15 cellular contexts compared by ENCODE assay signal in genomic region chr11:35792846-35793192, GRCh38.
DNase-seq lines count a peak whose midpoint lies in the region; ATAC-seq, FAIRE-seq and TF ChIP-seq lines count a peak whose summit lies in the region.
"Had no signal": no experiment of that assay in that cellular context is flagged by ENCODE, and none has a peak within 500 bp of the region (broad histone marks: within the 10 kb centered on the region; RNA-seq: fewer than 3 reads in every experiment).

No MANE protein-coding gene starts in this region.

- H3K27me3 ChIP-seq in upper lobe of left lung: no peaks in the 10 kb centered on the region

- no peak for TF ChIP-seq POLR2A in upper lobe of left lung (IDR thresholded peaks at IDR 0.05)

- TF ChIP-seq CTCF in brain (conservative IDR thresholded peaks at IDR 0.05) (no peak), upper lobe of left lung (IDR thresholded peaks at IDR 0.05) (no peak)

- H3K36me3 ChIP-seq in upper lobe of left lung: no peaks in the 10 kb centered on the region

- FAIRE-seq in GM19239 (lab: Jason Lieb, UNC): no peak
- FAIRE-seq: HTR-8/SVneo had no signal

- no peak for TF ChIP-seq EP300 in upper lobe of left lung (IDR thresholded peaks at IDR 0.05)

- H3K27ac ChIP-seq in upper lobe of left lung: no peak overlapping the region
- H3K27ac ChIP-seq: HL-60 had no signal

- no peaks in the 10 kb centered on the region for H3K9me3 Mint-ChIP-seq in brain
- H3K9me3 Mint-ChIP-seq: T-helper 1 cell treated with Interleukin-12 subunit alpha and Interleukin-12 subunit beta and Interleukin-4 antibody, amounts not matched to agents 30 μg/mL and 1 μg/mL, for 36 hours had no signal

- no peaks in the 10 kb centered on the region for H3K9me3 ChIP-seq in upper lobe of left lung

- ATAC-seq in GM18511 (IDR thresholded peaks at IDR 0.05; ENCODE audit: unreplicated experiment) (peak; percentile 73), HG03175 (IDR thresholded peaks at IDR 0.05; ENCODE audit: unreplicated experiment) (peak; percentile 54), upper lobe of left lung (ENCODE audit: low FRiP score in 2 of 2) (no peak)

- H3K4me3 ChIP-seq in upper lobe of left lung: no peak overlapping the region

- no peak overlapping the region for H3K4me3 Mint-ChIP-seq in brain
- H3K4me3 Mint-ChIP-seq: T-helper 1 cell treated with Interleukin-12 subunit alpha and Interleukin-12 subunit beta and Interleukin-4 antibody, amounts not matched to agents 30 μg/mL and 1 μg/mL, for 36 hours had no signal

- peaks cover 16% of the 10 kb centered on the region for H3K36me3 Mint-ChIP-seq in brain

- DNase-seq in GM19239 (ENCODE audit: insufficient read length, low spot score) (peak; percentile 16), EL (no peak), OCI-M1 (lab: John Stamatoyannopoulos, UW) (no peak), upper lobe of left lung (no peak), GM19240 (ENCODE audit: insufficient read length, low spot score) (no peak)
- DNase-seq: GOT3, NCI-H187 treated with DMSO at 0.1 percent for 48 hours, RPMI8226, SIG-M5 had no signal

- peak overlapping the region in 4 of 5 experiments; percentile 23 to 81 (median 60) for H3K27ac Mint-ChIP-seq in brain
- H3K27ac Mint-ChIP-seq: T-helper 1 cell treated with Interleukin-12 subunit alpha and Interleukin-12 subunit beta and Interleukin-4 antibody, amounts not matched to agents 30 μg/mL and 1 μg/mL, for 36 hours had no signal

- 84% methylated on average over 2 of the region's 2 CpGs for WGBS in upper lobe of left lung, 2 donors

- H3K4me1 Mint-ChIP-seq in brain: peaks cover 71% of the 10 kb centered on the region

- H3K27me3 Mint-ChIP-seq in brain: no peaks in the 10 kb centered on the region

- H3K4me1 ChIP-seq in upper lobe of left lung: peaks cover 0 to 3% (median 0%) of the 10 kb centered on the region in 4 donors

Comparison
In these comparisons a context has a peak if more than half of its experiments do, and no peak if none do; other contexts are left out.
1. ATAC-seq: peak in GM18511 (single experiment) and HG03175 (single experiment); none in upper lobe of left lung (0 of 2).